Comparison of ENCODE assay signal across 22 cellular contexts in genomic region chr3:50466177-50466576, GRCh38. TPM values are rescaled to one million over a fixed set of nuclear protein-coding genes. Genes with fewer than 3 reads are reported as not detected.
DNase-seq lines count a peak whose midpoint lies in the region; ATAC-seq, FAIRE-seq and TF ChIP-seq lines count a peak whose summit lies in the region.
"Had no signal": no experiment of that assay in that cellular context is flagged by ENCODE, and none has a peak within 500 bp of the region (broad histone marks: within the 10 kb centered on the region; RNA-seq: fewer than 3 reads in every experiment).

No MANE protein-coding gene starts in this region.

- CTCF ChIA-PET in CD8-positive, alpha-beta memory T cell (lab: Charles Lee): interaction anchor here (1.7 kb wide), 1 partner anchor 29 kb away, joined by 3 read pairs; no protein-coding TSS in a partner anchor
- CTCF ChIA-PET in OCI-LY7 (lab: Charles Lee; ENCODE audit: unreplicated experiment): no interaction called here

- no peaks in the 10 kb centered on the region for H3K27me3 Mint-ChIP-seq in CD8-positive, alpha-beta memory T cell
- no peaks in the 10 kb centered on the region for H3K27me3 Mint-ChIP-seq in natural killer cell (ENCODE audit: low read depth in 2 of 2)

- peaks cover 6% of the 10 kb centered on the region in 3 donors for H3K4me1 Mint-ChIP-seq in CD8-positive, alpha-beta memory T cell
- H3K4me1 Mint-ChIP-seq in natural killer cell: peaks cover 25 to 44% of the 10 kb centered on the region in 2 donors

- DNase-seq in CD8-positive, alpha-beta memory T cell: peak in 1 of 5 donors; percentile 12
- DNase-seq in GM12864 (ENCODE audit: low read depth) (no peak), OCI-LY7 (ENCODE audit: low spot score) (peak; percentile 18), natural killer cell (no peak), NCI-H345 treated with DMSO at 0.1 percent for 48 hours (lab: John Stamatoyannopoulos, UW; ENCODE audit: unreplicated experiment) (no peak), globus pallidus (ENCODE audit: low spot score) (no peak), GM19239 (ENCODE audit: insufficient read length, low spot score) (no peak)
- DNase-seq: activated CD4-positive, CD25-positive, alpha-beta regulatory T cell treated with anti-CD3 and anti-CD28 coated beads, Interleukin-2, amount 50 U/mL, for 72 hours; adrenal gland; BE2C; Calu3; dermis blood vessel endothelial cell; lower lobe of right lung; NCI-H1048; NCI-H2171 had no signal

- no peaks in the 10 kb centered on the region for H3K27me3 ChIP-seq in CD8-positive, alpha-beta memory T cell (ENCODE audit: insufficient read depth, low read length, poor library complexity, severe bottlenecking)
- H3K27me3 ChIP-seq: adrenal gland, BE2C, hepatocyte, right atrium auricular region had no signal

- no peaks in the 10 kb centered on the region for H3K9me3 Mint-ChIP-seq in CD8-positive, alpha-beta memory T cell
- H3K9me3 Mint-ChIP-seq in natural killer cell: no peaks in the 10 kb centered on the region

- no peaks in the 10 kb centered on the region for H3K79me2 ChIP-seq in OCI-LY7 (ENCODE audit: insufficient read depth, low read depth, low read length)
- H3K79me2 ChIP-seq: hepatocyte had no signal

- no peak for FAIRE-seq in GM19239 (lab: Jason Lieb, UNC)
- FAIRE-seq: G401.6, islet of Langerhans had no signal

- H2AFZ ChIP-seq in OCI-LY7 (ENCODE audit: low read length): no peak overlapping the region
- H2AFZ ChIP-seq: hepatocyte had no signal

- peak overlapping the region in 5 of 8 donors; percentile 16 to 83 (median 49) for H3K27ac Mint-ChIP-seq in CD8-positive, alpha-beta memory T cell
- peak overlapping the region in 1 of 2 donors; percentile 40 for H3K27ac Mint-ChIP-seq in natural killer cell

- peaks cover 4% of the 10 kb centered on the region for H3K4me1 ChIP-seq in CD8-positive, alpha-beta memory T cell (ENCODE audit: insufficient read depth, low read length)
- no peaks in the 10 kb centered on the region for H3K4me1 ChIP-seq in OCI-LY7 (ENCODE audit: insufficient read depth, low read length, poor library complexity, severe bottlenecking)
- H3K4me1 ChIP-seq: adrenal gland, BE2C, lower lobe of right lung, right atrium auricular region had no signal

- BruUV-seq in OCI-LY7 (replicated peaks; lab: Mats Ljungman, UMichigan): no TSS peak

- no peaks in the 10 kb centered on the region for H4K20me1 ChIP-seq in OCI-LY7 (ENCODE audit: insufficient read depth, low read length)

- POLR2A ChIA-PET in CD8-positive, alpha-beta memory T cell (lab: Charles Lee): no interaction called here
- POLR2A ChIA-PET in OCI-LY7 (lab: Charles Lee): no interaction called here

- no peak overlapping the region for H3K4me3 ChIP-seq in CD8-positive, alpha-beta memory T cell (ENCODE audit: low read length)
- H3K4me3 ChIP-seq in GM12864 (ENCODE audit: low read depth, low read length): no peak overlapping the region
- no peak overlapping the region for H3K4me3 ChIP-seq in OCI-LY7 (ENCODE audit: low read depth, low read length, poor library complexity, severe bottlenecking)
- H3K4me3 ChIP-seq: adrenal gland, hepatocyte, lower lobe of right lung, right atrium auricular region, thoracic aorta had no signal

- ATAC-seq in natural killer cell: peak; percentile 79 to 94 (median 88)

- H3K4me3 Mint-ChIP-seq in CD8-positive, alpha-beta memory T cell: peak overlapping the region in 1 of 7 donors; percentile 56
- H3K4me3 Mint-ChIP-seq in natural killer cell: no peak overlapping the region

- no peak overlapping the region for H3K4me2 ChIP-seq in OCI-LY7 (ENCODE audit: low read length)
- H3K4me2 ChIP-seq: hepatocyte, KMS-11 had no signal

- no peaks in the 10 kb centered on the region for H3K36me3 ChIP-seq in CD8-positive, alpha-beta memory T cell (ENCODE audit: insufficient read depth, low read length)
- no peaks in the 10 kb centered on the region for H3K36me3 ChIP-seq in OCI-LY7 (ENCODE audit: insufficient read depth, low read length)
- H3K36me3 ChIP-seq: adrenal gland, BE2C, lower lobe of right lung, right atrium auricular region, thoracic aorta had no signal

- no peaks in the 10 kb centered on the region for H3K9me2 ChIP-seq in OCI-LY7 (ENCODE audit: insufficient read depth, low read length)

- H3K9me3 ChIP-seq in CD8-positive, alpha-beta memory T cell (ENCODE audit: low read length): no peaks in the 10 kb centered on the region
- H3K9me3 ChIP-seq in OCI-LY7 (ENCODE audit: low read length): no peaks in the 10 kb centered on the region
- H3K9me3 ChIP-seq: adrenal gland, BE2C, lower lobe of right lung, right atrium auricular region, thoracic aorta had no signal

- peak; percentile 18 for TF ChIP-seq CTCF in GM12864 (IDR thresholded peaks at IDR 0.05; ENCODE audit: low read depth, low read length, missing control alignments)
- 0 out of 2 replicates have a peak, but pooled peaks have one; percentile 28 for TF ChIP-seq CTCF in OCI-LY7 (conservative IDR thresholded peaks at IDR 0.05; ENCODE audit: low read length)
- no peak for TF ChIP-seq CTCF in natural killer cell (IDR thresholded peaks at IDR 0.05)

- H3K27ac ChIP-seq in CD8-positive, alpha-beta memory T cell (ENCODE audit: low read depth, low read length): no peak overlapping the region
- no peak overlapping the region for H3K27ac ChIP-seq in OCI-LY7 (ENCODE audit: low read depth, low read length, poor library complexity, severe bottlenecking)
- H3K27ac ChIP-seq: adrenal gland, hepatocyte, KMS-11, lower lobe of right lung, right atrium auricular region, thoracic aorta had no signal

- intact Hi-C loops in OCI-LY7 (cut with micrococcal nuclease; ENCODE audit: unreplicated experiment) (no loop called here), natural killer cell (cut with micrococcal nuclease) (no loop called here)

- H3K36me3 Mint-ChIP-seq in CD8-positive, alpha-beta memory T cell: no peaks in the 10 kb centered on the region
- no peaks in the 10 kb centered on the region for H3K36me3 Mint-ChIP-seq in natural killer cell

RNA-seq across cellular contexts. Expression of gene CACNA2D2, which starts 37.3 kb away (rescaled TPM):
- 1 to 10 TPM in 1 of 2 experiments, under 1 TPM in 1; 0.73 to 1.1 TPM for total RNA-seq in CD8-positive, alpha-beta memory T cell
- 2.6 TPM for polyA plus RNA-seq in CD8-positive, alpha-beta memory T cell
- 0.09 TPM in 1 of 2 replicates, not detected in the other for total RNA-seq in OCI-LY7 (2014; rRNA removed; shearing (Covaris generic))
- 0.21 and 0.28 TPM in 2 replicates for total RNA-seq in OCI-LY7 (2022)
- total RNA-seq in natural killer cell: 10 to 100 TPM; 36.5 to 56.4 (median 43.8) TPM
- total RNA-seq: dermis blood vessel endothelial cell, fibroblast of villous mesenchyme had no signal

Comparison
In these comparisons a context has a peak if more than half of its experiments do, and no peak if none do; other contexts are left out.
1. RNA of gene CACNA2D2, which starts 37.3 kb away (total RNA-seq): 36.5 to 56.4 TPM in natural killer cell; 0.73 to 1.1 TPM in CD8-positive, alpha-beta memory T cell and 0.09 to 0.28 TPM in OCI-LY7; every median in the first group is over 10 times any median in the second.